23 cellular contexts compared by ENCODE assay signal in genomic region chr1:14921057-14921456, GRCh38.
DNase-seq lines count a peak whose midpoint lies in the region; ATAC-seq, FAIRE-seq and TF ChIP-seq lines count a peak whose summit lies in the region.
"Had no signal": no experiment of that assay in that cellular context is flagged by ENCODE, and none has a peak within 500 bp of the region (broad histone marks: within the 10 kb centered on the region; RNA-seq: fewer than 3 reads in every experiment).

No MANE protein-coding gene starts in this region.

- no peak for TF ChIP-seq CTCF in K562 (IDR thresholded peaks at IDR 0.05 in 2 of 3, conservative IDR thresholded peaks at IDR 0.05 in 1 of 3; ENCODE audit: insufficient read depth in 2 of 3, low read depth in 1 of 3, low read length in 3 of 3)
- TF ChIP-seq CTCF in nephron progenitor cell (IDR thresholded peaks at IDR 0.05): no peak
- TF ChIP-seq CTCF in testis (IDR thresholded peaks at IDR 0.05): no peak

- TF ChIP-seq POLR2A in K562 (conservative IDR thresholded peaks at IDR 0.05) (no peak), testis (IDR thresholded peaks at IDR 0.05) (no peak)

- H3K4me2 ChIP-seq in BLaER1 (peak overlapping the region; percentile 75), K562 (ENCODE audit: insufficient read depth, low read length) (no peak overlapping the region)
- H3K4me2 ChIP-seq: A549 had no signal

- intact Hi-C loops in K562 (cut with micrococcal nuclease) (no loop called here), testis (cut with DNase I; ENCODE audit: low total_unique reads) (loop anchor here (10.0 kb wide), 1 partner anchor 104 kb away; no protein-coding TSS in a partner anchor)

- 0 out of 4 replicates have a peak, but pooled peaks of 1 of the 2 experiments have one; percentile 13 for TF ChIP-seq RAD21 in K562 (CRISPR knock-in tag; conservative IDR thresholded peaks at IDR 0.05 in 1 of 2, IDR thresholded peaks at IDR 0.05 in 1 of 2)

- H3K4me3 ChIP-seq in BLaER1 (no peak overlapping the region), K562 (no peak overlapping the region), testis (no peak overlapping the region)
- H3K4me3 ChIP-seq: A549, esophagus squamous epithelium, lower lobe of right lung had no signal

- ATAC-seq in K562: peak; percentile 6; the same call in 1 of the 3 replicates
- ATAC-seq: A549; activated T-cell treated with anti-CD3 and anti-CD28 coated beads, Interleukin-2, amount 50 U/mL, for 4 hours; lower lobe of right lung; naive thymus-derived CD4-positive, alpha-beta T cell; T-cell had no signal

- H3K9ac ChIP-seq in BLaER1 (no peak overlapping the region), K562 (ENCODE audit: insufficient read depth in 1 of 2, low read depth in 2 of 2, low read length in 2 of 2) (no peak overlapping the region)

- 36% methylated on average over 7 of the region's 7 CpGs for WGBS in K562 (ENCODE audit: insufficient coverage, low coverage, missing lambda C conversion rate)
- 45 to 48% methylated on average over 7 of the region's 7 CpGs for WGBS in testis, 2 donors

- H4K20me1 ChIP-seq in BLaER1 (peaks cover 16% of the 10 kb centered on the region), K562 (replicated peaks; ENCODE audit: control insufficient read depth, insufficient read depth, low read length) (peaks cover 8% of the 10 kb centered on the region)

- no peaks in the 10 kb centered on the region for H3K9me3 ChIP-seq in BLaER1
- H3K9me3 ChIP-seq in K562 (replicated peaks; ENCODE audit: control insufficient read depth, insufficient read depth, low read depth, low read length): no peaks in the 10 kb centered on the region
- H3K9me3 ChIP-seq in testis: no peaks in the 10 kb centered on the region
- H3K9me3 ChIP-seq: A549, esophagus squamous epithelium, lower lobe of right lung had no signal

- H3K79me2 ChIP-seq in K562 (ENCODE audit: control insufficient read depth, insufficient read depth, low read length): peaks cover 15% of the 10 kb centered on the region

- no peaks in the 10 kb centered on the region for H3K36me3 ChIP-seq in BLaER1
- 0 out of 3 replicates have a peak, but pooled peaks cover 3% of the 10 kb centered on the region for H3K36me3 ChIP-seq in K562 (ENCODE audit: control insufficient read depth, insufficient read depth, low read length)
- no peaks in the 10 kb centered on the region for H3K36me3 ChIP-seq in testis (ENCODE audit: low read depth, missing control alignments)
- H3K36me3 ChIP-seq: esophagus squamous epithelium, lower lobe of right lung had no signal

- peak; percentile 32 for FAIRE-seq in K562 (lab: Jason Lieb, UNC)
- FAIRE-seq: A549 had no signal

- H3K27me3 ChIP-seq in BLaER1: 0 out of 2 replicates have a peak, but pooled peaks cover 4% of the 10 kb centered on the region
- no peaks in the 10 kb centered on the region; a peak in 1 of 5 replicates for H3K27me3 ChIP-seq in K562 (ENCODE audit: control insufficient read depth in 2 of 2, insufficient read depth in 2 of 2, low read length in 2 of 2)
- no peaks in the 10 kb centered on the region for H3K27me3 ChIP-seq in testis
- H3K27me3 ChIP-seq: esophagus squamous epithelium had no signal

- H3K36me3 Mint-ChIP-seq in nephron progenitor cell (ENCODE audit: low read depth): no peaks in the 10 kb centered on the region
- H3K36me3 Mint-ChIP-seq: activated CD4-positive, alpha-beta memory T cell treated with anti-CD3 and anti-CD28 coated beads for 36 hours; activated naive CD4-positive, alpha-beta T cell treated with anti-CD3 and anti-CD28 coated beads, Interleukin-2, amount 50 U/mL, for 24 hours; brain; CD4-positive, alpha-beta memory T cell; naive thymus-derived CD4-positive, alpha-beta T cell; T-cell; type B pancreatic cell had no signal

- H3K27me3 Mint-ChIP-seq in nephron progenitor cell (ENCODE audit: low read depth, poor library complexity): peaks cover 13% of the 10 kb centered on the region

- BruUV-seq in K562 (replicated peaks; lab: Mats Ljungman, UMichigan): no TSS peak

- H3K4me3 Mint-ChIP-seq in nephron progenitor cell: no peak overlapping the region
- H3K4me3 Mint-ChIP-seq: activated CD4-positive, alpha-beta memory T cell treated with anti-CD3 and anti-CD28 coated beads for 36 hours; activated naive CD4-positive, alpha-beta T cell treated with anti-CD3 and anti-CD28 coated beads, Interleukin-2, amount 50 U/mL, for 24 hours; activated T-cell treated with anti-CD3 and anti-CD28 coated beads, Interleukin-2, amount 50 U/mL, for 4 hours; brain; CD4-positive, alpha-beta memory T cell; T-cell had no signal

- peaks cover 48% of the 10 kb centered on the region for H3K4me1 Mint-ChIP-seq in nephron progenitor cell

- CTCF ChIA-PET in K562 (lab: Yijun Ruan, JAX; ENCODE audit: low intra/inter-chr PET ratio): no interaction called here

- in situ Hi-C loops in K562 (cut with MboI): no loop called here

- H3K27ac Mint-ChIP-seq in nephron progenitor cell: peak overlapping the region; percentile 44
- H3K27ac Mint-ChIP-seq: activated CD4-positive, alpha-beta memory T cell treated with anti-CD3 and anti-CD28 coated beads for 36 hours; activated naive CD4-positive, alpha-beta T cell treated with anti-CD3 and anti-CD28 coated beads, Interleukin-2, amount 50 U/mL, for 24 hours; CD4-positive, alpha-beta memory T cell; naive thymus-derived CD4-positive, alpha-beta T cell; progenitor cell of endocrine pancreas; T-cell; type B pancreatic cell had no signal

- H3K9me3 Mint-ChIP-seq in nephron progenitor cell: no peaks in the 10 kb centered on the region
- H3K9me3 Mint-ChIP-seq: activated CD4-positive, alpha-beta memory T cell treated with anti-CD3 and anti-CD28 coated beads for 36 hours; activated naive CD4-positive, alpha-beta T cell treated with anti-CD3 and anti-CD28 coated beads, Interleukin-2, amount 50 U/mL, for 24 hours; activated T-cell treated with anti-CD3 and anti-CD28 coated beads, Interleukin-2, amount 50 U/mL, for 4 hours; CD4-positive, alpha-beta memory T cell; T-cell; type B pancreatic cell had no signal

- no peak overlapping the region for H2AFZ ChIP-seq in K562 (ENCODE audit: low read depth, low read length)

- POLR2A ChIA-PET in K562 (lab: Yijun Ruan, JAX): interaction anchor here (0.6 to 1.4 kb wide), 3 partner anchors 9 to 39 kb away, joined by 3 to 5 read pairs (median 3); no protein-coding TSS in a partner anchor

- H3K9me1 ChIP-seq in K562 (ENCODE audit: control insufficient read depth, insufficient read depth, low read length): no peaks in the 10 kb centered on the region

- H3K4me1 ChIP-seq in BLaER1 (peaks cover 75% of the 10 kb centered on the region), K562 (replicated peaks in 1 of 2; ENCODE audit: control insufficient read depth in 2 of 2, insufficient read depth in 2 of 2, low read length in 2 of 2) (peaks cover 11 to 19% of the 10 kb centered on the region in 2 experiments; a peak in 4 of 5 replicates), testis (peaks cover 7% of the 10 kb centered on the region)

- 0 out of 2 replicates have a peak overlapping the region, but pooled peaks have one; percentile 30 for H3K27ac ChIP-seq in BLaER1
- no peak overlapping the region for H3K27ac ChIP-seq in K562 (ENCODE audit: extremely low read depth, low read depth, low read length)
- H3K27ac ChIP-seq in testis: no peak overlapping the region
- H3K27ac ChIP-seq: A549, esophagus squamous epithelium, lower lobe of right lung, RWPE1 had no signal

- no peak for TF ChIP-seq EP300 in K562 (IDR thresholded peaks at IDR 0.05; ENCODE audit: low read length)

- peak in 1 of 4 experiments; percentile 25 for DNase-seq in K562 (ENCODE audit: extremely low read depth in 1 of 4, low spot score in 3 of 4)
- peak; percentile 54 for DNase-seq in glomerular visceral epithelial cell (ENCODE audit: extremely low spot score)
- DNase-seq in nephron progenitor cell: no peak
- DNase-seq in activated CD4-positive, alpha-beta T cell treated with anti-CD3 and anti-CD28 coated beads, Interleukin-2, amount 50 U/mL, for 1 hour: no peak
- DNase-seq in testis: no peak
- DNase-seq in NCI-H345 (lab: John Stamatoyannopoulos, UW): no peak
- DNase-seq in D341Med (ENCODE audit: low spot score): no peak
- DNase-seq: activated CD4-positive, alpha-beta memory T cell treated with anti-CD3 and anti-CD28 coated beads for 36 hours; activated T-cell treated with anti-CD3 and anti-CD28 coated beads, Interleukin-2, amount 50 U/mL, for 4 hours; CD4-positive, alpha-beta memory T cell; esophagus squamous epithelium; lower lobe of right lung; MM.1S; naive thymus-derived CD4-positive, alpha-beta T cell; NCI-H446 treated with DMSO at 0.1 percent for 48 hours; T-cell had no signal

TF ChIP-seq in K562, 482 proteins besides CTCF, POLR2A, EP300 and RAD21:
- TF ChIP-seq CBX8 (IDR thresholded peaks at IDR 0.05; ENCODE audit: borderline replicate concordance, extremely low read depth, low read depth, low read length, poor library complexity, severe bottlenecking) (no peak), MCM3 (IDR thresholded peaks at IDR 0.05) (0 out of 2 replicates have a peak, but pooled peaks have one; percentile 20), ZBTB33 (CRISPR knock-in tag; IDR thresholded peaks at IDR 0.05) (peak; percentile 59; the same call in 1 of the 2 replicates)
TF ChIP-seq in K562: peak in this region for 2.
